Comparison of ENCODE assay signal across 27 cellular contexts in genomic region chr5:90615355-90615754, GRCh38. TPM values are rescaled to one million over a fixed set of nuclear protein-coding genes. Genes with fewer than 3 reads are reported as not detected.
"Had no signal": no experiment of that assay in that cellular context is flagged by ENCODE, and none has a peak within 500 bp of the region (broad histone marks: within the 10 kb centered on the region; RNA-seq: fewer than 3 reads in every experiment).

No MANE protein-coding gene starts in this region.

- H3K9me3 Mint-ChIP-seq: dendritic cell treated with granulocyte-macrophage colony-stimulating factor and Interleukin-4, amounts not matched to agents 40 ng/mL and 50 ng/mL, for 4 days; effector memory CD8-positive, alpha-beta T cell had no signal

- DNase-seq: colonic mucosa; cortex of kidney; dermis blood vessel endothelial cell; dorsolateral prefrontal cortex; effector CD4-positive, alpha-beta T cell; effector CD8-positive, alpha-beta T cell; effector memory CD4-positive, alpha-beta T cell; effector memory CD8-positive, alpha-beta T cell; endodermal cell; erythroblast; esophagus squamous epithelium; foreskin fibroblast; foreskin keratinocyte; foreskin melanocyte; gastrocnemius medialis; glutamatergic neuron; head of caudate nucleus; heart left ventricle; heart right ventricle had no signal

- H3K9me3 ChIP-seq: colonic mucosa, esophagus muscularis mucosa, esophagus squamous epithelium, gastrocnemius medialis, gastroesophageal sphincter, heart left ventricle, heart right ventricle had no signal

- H3K27me3 Mint-ChIP-seq: dendritic cell treated with granulocyte-macrophage colony-stimulating factor and Interleukin-4, amounts not matched to agents 40 ng/mL and 50 ng/mL, for 4 days had no signal

- ATAC-seq: effector memory CD8-positive, alpha-beta T cell; esophagus mucosa; foreskin keratinocyte; gastrocnemius medialis; gastroesophageal sphincter; heart left ventricle; heart right ventricle had no signal

- H3K36me3 ChIP-seq: colonic mucosa, esophagus muscularis mucosa, esophagus squamous epithelium, gastrocnemius medialis, gastroesophageal sphincter, heart left ventricle, heart right ventricle had no signal

- H3K4me3 Mint-ChIP-seq: dendritic cell treated with granulocyte-macrophage colony-stimulating factor and Interleukin-4, amounts not matched to agents 40 ng/mL and 50 ng/mL, for 4 days; effector memory CD8-positive, alpha-beta T cell; endodermal cell had no signal

- H3K4me1 ChIP-seq: colonic mucosa, esophagus muscularis mucosa, esophagus squamous epithelium, foreskin keratinocyte, gastrocnemius medialis, gastroesophageal sphincter, heart left ventricle, heart right ventricle had no signal

- H3K27me3 ChIP-seq: colonic mucosa, dorsolateral prefrontal cortex, esophagus squamous epithelium, foreskin keratinocyte, gastrocnemius medialis, gastroesophageal sphincter, heart left ventricle, heart right ventricle had no signal

- H3K27ac ChIP-seq: colonic mucosa, coronary artery, epithelial cell of prostate, esophagus muscularis mucosa, esophagus squamous epithelium, foreskin keratinocyte, gastrocnemius medialis, gastroesophageal sphincter, heart left ventricle, heart right ventricle had no signal

- H3K4me3 ChIP-seq: colonic mucosa, coronary artery, esophagus muscularis mucosa, esophagus squamous epithelium, gastrocnemius medialis, gastroesophageal sphincter, heart left ventricle, heart right ventricle had no signal

- FAIRE-seq: endometrium, endothelial cell of umbilical vein had no signal

- H3K27ac Mint-ChIP-seq: dendritic cell treated with granulocyte-macrophage colony-stimulating factor and Interleukin-4, amounts not matched to agents 40 ng/mL and 50 ng/mL, for 4 days; effector memory CD8-positive, alpha-beta T cell; endodermal cell had no signal

RNA-seq across cellular contexts. Expression of gene ADGRV1, which starts 56.8 kb away (rescaled TPM):
- polyA plus RNA-seq: heart left ventricle had no signal
